21 cellular contexts compared by ENCODE assay signal in the genomic region with DNA sequence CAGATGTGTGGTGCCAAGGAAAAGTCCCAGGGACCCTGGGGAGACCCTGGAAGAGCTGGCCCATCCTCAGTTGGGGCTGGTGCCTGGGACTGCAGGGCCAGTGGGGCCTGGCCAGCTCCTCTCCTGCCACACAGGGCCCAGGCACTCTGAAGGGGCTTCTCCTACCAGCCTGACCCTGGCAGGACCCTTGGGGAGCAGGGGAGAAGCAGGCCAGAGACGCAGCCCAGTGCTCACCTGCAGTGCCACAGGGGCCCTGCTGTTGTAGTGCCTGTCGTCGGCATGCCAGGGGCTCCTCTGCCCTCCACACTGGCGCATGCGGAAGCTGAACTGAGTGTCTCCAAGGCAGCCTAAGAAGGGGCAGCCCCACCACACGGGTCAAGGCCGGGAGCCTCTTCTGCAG.
"Had no signal": no experiment of that assay in that cellular context is flagged by ENCODE, and none has a peak within 500 bp of the region (broad histone marks: within the 10 kb centered on the region; RNA-seq: fewer than 3 reads in every experiment).

No MANE protein-coding gene starts in this region.

- H3K27ac ChIP-seq: adrenal gland, foreskin keratinocyte, neutrophil, pancreas, psoas muscle, right atrium auricular region, upper lobe of right lung had no signal

- H3K4me3 ChIP-seq: adrenal gland, lung, pancreas, psoas muscle, right atrium auricular region, spleen, upper lobe of right lung had no signal

- H3K36me3 Mint-ChIP-seq: activated naive CD4-positive, alpha-beta T cell treated with anti-CD3 and anti-CD28 coated beads, Interleukin-2, amount 50 U/mL, for 72 hours; naive thymus-derived CD8-positive, alpha-beta T cell had no signal

- H3K4me3 Mint-ChIP-seq: mesothelial cell of epicardium; naive thymus-derived CD8-positive, alpha-beta T cell had no signal

- H3K4me1 ChIP-seq: foreskin keratinocyte, pancreas, psoas muscle had no signal

- H3K27me3 ChIP-seq: adrenal gland, foreskin keratinocyte, pancreas, right atrium auricular region, spleen, upper lobe of right lung had no signal

- H3K9me3 Mint-ChIP-seq: activated naive CD4-positive, alpha-beta T cell treated with anti-CD3 and anti-CD28 coated beads, Interleukin-2, amount 50 U/mL, for 72 hours; mesothelial cell of epicardium; naive thymus-derived CD8-positive, alpha-beta T cell had no signal

- ATAC-seq: activated naive CD4-positive, alpha-beta T cell treated with anti-CD3 and anti-CD28 coated beads, Interleukin-2, amount 50 U/mL, for 72 hours; left lobe of liver; naive thymus-derived CD8-positive, alpha-beta T cell; pancreas; psoas muscle; upper lobe of right lung had no signal

- H3K9me3 ChIP-seq: adrenal gland, neutrophil, pancreas, psoas muscle, right atrium auricular region, spleen, upper lobe of right lung had no signal

- H3K36me3 ChIP-seq: adrenal gland, neutrophil, pancreas, right atrium auricular region, spleen, upper lobe of right lung had no signal

- H3K27ac Mint-ChIP-seq: activated naive CD4-positive, alpha-beta T cell treated with anti-CD3 and anti-CD28 coated beads, Interleukin-2, amount 50 U/mL, for 72 hours; mesothelial cell of epicardium; naive thymus-derived CD8-positive, alpha-beta T cell had no signal

- H3K27me3 Mint-ChIP-seq: naive thymus-derived CD8-positive, alpha-beta T cell had no signal

- DNase-seq: activated CD4-positive, alpha-beta T cell treated with anti-CD3 and anti-CD28 coated beads for 1 hour; activated gamma-delta T cell treated with Interleukin-2 at 50 U/mL for 16 hours; activated T-cell treated with anti-CD3 and anti-CD28 coated beads, Interleukin-2, amount 50 U/mL, for 1 hour; adrenal gland; central memory CD4-positive, alpha-beta T cell; effector memory CD4-positive, alpha-beta T cell; foreskin keratinocyte; pancreas; psoas muscle; spleen; stimulated activated CD4-positive, alpha-beta T cell treated with anti-CD3 and anti-CD28 coated beads, Interleukin-4, amount 100 ng/mL, for 1 hour; stimulated activated naive CD4-positive, alpha-beta T cell treated with Interleukin-2 at 50 U/mL for 16 hours; T-helper 9 cell had no signal
